In genomic region chr5:154712518-154713437, GRCh38 we compare ENCODE assay signal across 10 cellular contexts. TPM values are rescaled to one million over a fixed set of nuclear protein-coding genes. Genes with fewer than 3 reads are reported as not detected.
DNase-seq lines count a peak whose midpoint lies in the region; ATAC-seq and TF ChIP-seq lines count a peak whose summit lies in the region.
"Had no signal": no experiment of that assay in that cellular context is flagged by ENCODE, and none has a peak within 500 bp of the region (broad histone marks: within the 10 kb centered on the region; RNA-seq: fewer than 3 reads in every experiment).

No MANE protein-coding gene starts in this region.

- peak overlapping the region in 1 of 4 donors; percentile 31 for H3K4me3 ChIP-seq in adrenal gland
- H3K4me3 ChIP-seq in liver (ENCODE audit: low read depth in 1 of 3, low read length in 3 of 3): no peak overlapping the region

- no peaks in the 10 kb centered on the region for H3K27me3 ChIP-seq in adrenal gland
- H3K27me3 ChIP-seq in liver (ENCODE audit: control insufficient read depth in 4 of 4, insufficient read depth in 4 of 4, low read length in 3 of 4): no peaks in the 10 kb centered on the region

- TF ChIP-seq RAD21 in liver (IDR thresholded peaks at IDR 0.05): no peak

- intact Hi-C loops in CD14-positive monocyte (cut with micrococcal nuclease) (no loop called here), adrenal gland (cut with DNase I) (no loop called here)

- H3K27ac ChIP-seq in adrenal gland (peak overlapping the region in 3 of 5 donors; percentile 19 to 70 (median 32)), liver (ENCODE audit: low read depth in 1 of 2, low read length in 2 of 2) (peak overlapping the region; percentile 58 to 66)

- no peak overlapping the region for H3K9ac ChIP-seq in liver (ENCODE audit: low read depth in 1 of 2, low read length in 2 of 2)

- WGBS in adrenal gland, 4 donors: 55 to 61% (median 56%) methylated on average over 5 to 13 of the region's 13 CpGs
- WGBS in liver: 69% methylated on average over 13 of the region's 13 CpGs

- no peaks in the 10 kb centered on the region for H3K9me3 ChIP-seq in adrenal gland (replicated peaks in 1 of 3)
- H3K9me3 ChIP-seq in liver (ENCODE audit: control insufficient read depth in 4 of 4, low read length in 3 of 4): no peaks in the 10 kb centered on the region

- H3K27me3 Mint-ChIP-seq in CD14-positive monocyte (ENCODE audit: low read depth in 3 of 3) (peaks cover 0 to 2% (median 0%) of the 10 kb centered on the region in 3 donors), glutamatergic neuron (ENCODE audit: unreplicated experiment) (peaks cover 1% of the 10 kb centered on the region)

- no peak overlapping the region for H3K4me3 Mint-ChIP-seq in CD14-positive monocyte
- no peak overlapping the region for H3K4me3 Mint-ChIP-seq in glutamatergic neuron (ENCODE audit: unreplicated experiment)

- H3K4me1 Mint-ChIP-seq in CD14-positive monocyte: peaks cover 46% of the 10 kb centered on the region
- H3K4me1 Mint-ChIP-seq in glutamatergic neuron (ENCODE audit: low read depth, unreplicated experiment): peaks cover 3% of the 10 kb centered on the region

- H3K36me3 ChIP-seq in adrenal gland (replicated peaks in 1 of 2) (no peaks in the 10 kb centered on the region), liver (ENCODE audit: control insufficient read depth in 4 of 4, insufficient read depth in 3 of 4, low read depth in 1 of 4, low read length in 3 of 4) (no peaks in the 10 kb centered on the region)

- H3K27ac Mint-ChIP-seq in CD14-positive monocyte (peak overlapping the region in 4 of 7 donors; percentile 18 to 98 (median 70)), glutamatergic neuron (ENCODE audit: unreplicated experiment) (no peak overlapping the region)
- H3K27ac Mint-ChIP-seq: CD4-positive, CD25-positive, alpha-beta regulatory T cell had no signal

- in situ Hi-C loops in GM13976 (cut with MboI; ENCODE audit: low sequenced_read_pairs, unreplicated experiment): no loop called here

- H3K9me3 Mint-ChIP-seq in CD14-positive monocyte (no peaks in the 10 kb centered on the region), glutamatergic neuron (ENCODE audit: unreplicated experiment) (no peaks in the 10 kb centered on the region)
- H3K9me3 Mint-ChIP-seq: CD4-positive, CD25-positive, alpha-beta regulatory T cell had no signal

- ATAC-seq in HG03039 (IDR thresholded peaks at IDR 0.05; ENCODE audit: unreplicated experiment) (no peak), HG02973 (IDR thresholded peaks at IDR 0.05; ENCODE audit: unreplicated experiment) (no peak)

- peaks cover 9 to 35% of the 10 kb centered on the region in 2 donors for H3K4me1 ChIP-seq in adrenal gland (replicated peaks in 1 of 2)
- H3K4me1 ChIP-seq in liver (ENCODE audit: control insufficient read depth in 4 of 4, insufficient read depth in 4 of 4, low read length in 3 of 4): peaks cover 4 to 35% (median 25%) of the 10 kb centered on the region in 4 donors

- TF ChIP-seq CTCF in CD14-positive monocyte (IDR thresholded peaks at IDR 0.05): no peak
- no peak for TF ChIP-seq CTCF in adrenal gland (IDR thresholded peaks at IDR 0.05)
- no peak for TF ChIP-seq CTCF in liver (IDR thresholded peaks at IDR 0.05; ENCODE audit: low read depth, low read length, missing input control)
- no peak for TF ChIP-seq CTCF in GM13976 (IDR thresholded peaks at IDR 0.05; ENCODE audit: borderline replicate concordance, control extremely low read depth, extremely low read depth, insufficient read depth, missing control alignments)
- no peak for TF ChIP-seq CTCF in glutamatergic neuron (IDR thresholded peaks at IDR 0.05; ENCODE audit: partially characterized antibody, unreplicated experiment)

- peak in 1 of 2 donors; percentile 8 for TF ChIP-seq POLR2A in adrenal gland (IDR thresholded peaks at IDR 0.05)

- no peaks in the 10 kb centered on the region for H3K36me3 Mint-ChIP-seq in CD14-positive monocyte
- no peaks in the 10 kb centered on the region for H3K36me3 Mint-ChIP-seq in glutamatergic neuron (ENCODE audit: unreplicated experiment)
- H3K36me3 Mint-ChIP-seq: CD4-positive, CD25-positive, alpha-beta regulatory T cell had no signal

- no peak for DNase-seq in CD14-positive monocyte (ENCODE audit: low spot score)
- DNase-seq in NCI-H1092 (lab: John Stamatoyannopoulos, UW): peak; percentile 4
- peak in 5 of 7 donors; percentile 19 to 62 (median 24) for DNase-seq in adrenal gland
- DNase-seq in GM13976 (ENCODE audit: low spot score): no peak
- DNase-seq in glutamatergic neuron: no peak
- DNase-seq: activated CD8-positive, alpha-beta memory T cell treated with anti-CD3 and anti-CD28 coated beads for 24 hours; CD4-positive, CD25-positive, alpha-beta regulatory T cell had no signal

TF ChIP-seq in liver, 16 proteins besides CTCF, POLR2A, EP300 and RAD21:
- TF ChIP-seq ATF3 (IDR thresholded peaks at IDR 0.05): no peak
- TF ChIP-seq ZBTB33 (IDR thresholded peaks at IDR 0.05): no peak
- TF ChIP-seq JUND (IDR thresholded peaks at IDR 0.05): no peak
- TF ChIP-seq YY1 (IDR thresholded peaks at IDR 0.05): no peak
- no peak for TF ChIP-seq NR2F2 (IDR thresholded peaks at IDR 0.05)
- TF ChIP-seq HNF4A (conservative IDR thresholded peaks at IDR 0.05): no peak
- TF ChIP-seq GABPA (IDR thresholded peaks at IDR 0.05 in 1 of 2, conservative IDR thresholded peaks at IDR 0.05 in 1 of 2): no peak
- no peak for TF ChIP-seq HNF4G (IDR thresholded peaks at IDR 0.05)
- no peak for TF ChIP-seq SP1 (IDR thresholded peaks at IDR 0.05)
- TF ChIP-seq, protein P1, sequence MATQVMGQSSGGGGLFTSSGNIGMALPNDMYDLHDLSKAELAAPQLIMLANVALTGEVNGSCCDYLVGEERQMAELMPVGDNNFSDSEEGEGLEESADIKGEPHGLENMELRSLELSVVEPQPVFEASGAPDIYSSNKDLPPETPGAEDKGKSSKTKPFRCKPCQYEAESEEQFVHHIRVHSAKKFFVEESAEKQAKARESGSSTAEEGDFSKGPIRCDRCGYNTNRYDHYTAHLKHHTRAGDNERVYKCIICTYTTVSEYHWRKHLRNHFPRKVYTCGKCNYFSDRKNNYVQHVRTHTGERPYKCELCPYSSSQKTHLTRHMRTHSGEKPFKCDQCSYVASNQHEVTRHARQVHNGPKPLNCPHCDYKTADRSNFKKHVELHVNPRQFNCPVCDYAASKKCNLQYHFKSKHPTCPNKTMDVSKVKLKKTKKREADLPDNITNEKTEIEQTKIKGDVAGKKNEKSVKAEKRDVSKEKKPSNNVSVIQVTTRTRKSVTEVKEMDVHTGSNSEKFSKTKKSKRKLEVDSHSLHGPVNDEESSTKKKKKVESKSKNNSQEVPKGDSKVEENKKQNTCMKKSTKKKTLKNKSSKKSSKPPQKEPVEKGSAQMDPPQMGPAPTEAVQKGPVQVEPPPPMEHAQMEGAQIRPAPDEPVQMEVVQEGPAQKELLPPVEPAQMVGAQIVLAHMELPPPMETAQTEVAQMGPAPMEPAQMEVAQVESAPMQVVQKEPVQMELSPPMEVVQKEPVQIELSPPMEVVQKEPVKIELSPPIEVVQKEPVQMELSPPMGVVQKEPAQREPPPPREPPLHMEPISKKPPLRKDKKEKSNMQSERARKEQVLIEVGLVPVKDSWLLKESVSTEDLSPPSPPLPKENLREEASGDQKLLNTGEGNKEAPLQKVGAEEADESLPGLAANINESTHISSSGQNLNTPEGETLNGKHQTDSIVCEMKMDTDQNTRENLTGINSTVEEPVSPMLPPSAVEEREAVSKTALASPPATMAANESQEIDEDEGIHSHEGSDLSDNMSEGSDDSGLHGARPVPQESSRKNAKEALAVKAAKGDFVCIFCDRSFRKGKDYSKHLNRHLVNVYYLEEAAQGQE (IDR thresholded peaks at IDR 0.05): no peak
- no peak for TF ChIP-seq FOXA2 (IDR thresholded peaks at IDR 0.05)
- TF ChIP-seq FOXA1 (IDR thresholded peaks at IDR 0.05): no peak
- TF ChIP-seq RXRA (IDR thresholded peaks at IDR 0.05): no peak
- no peak for TF ChIP-seq TAF1 (conservative IDR thresholded peaks at IDR 0.05)
TF ChIP-seq in liver: peak in this region for 0.

RNA-seq across cellular contexts. Expression of gene LARP1, which starts 42.4 kb away (rescaled TPM):
- polyA plus RNA-seq in CD14-positive monocyte (1 to 10 TPM; 4.7 to 5.8 TPM), adrenal gland (100 to 1,000 TPM in 1 of 3 donors, 10 to 100 TPM in 2; 30.5 to 152 (median 55.7) TPM), liver (10 to 100 TPM; 26.0 to 27.5 TPM)
- total RNA-seq in adrenal gland (100 to 1,000 TPM; 105 to 209 (median 157) TPM), liver (10 to 100 TPM; 37.7 to 74.1 TPM), glutamatergic neuron (ENCODE audit: unreplicated experiment) (199 TPM)

Comparison
In these comparisons a context has a peak if more than half of its experiments do, and no peak if none do; other contexts are left out.
1. DNase-seq: peak in NCI-H1092 (single experiment) and adrenal gland (5 of 7); none in CD14-positive monocyte (single experiment), GM13976 (single experiment) and glutamatergic neuron (single experiment).